1 cellular context compared by ENCODE assay signal in the genomic region with DNA sequence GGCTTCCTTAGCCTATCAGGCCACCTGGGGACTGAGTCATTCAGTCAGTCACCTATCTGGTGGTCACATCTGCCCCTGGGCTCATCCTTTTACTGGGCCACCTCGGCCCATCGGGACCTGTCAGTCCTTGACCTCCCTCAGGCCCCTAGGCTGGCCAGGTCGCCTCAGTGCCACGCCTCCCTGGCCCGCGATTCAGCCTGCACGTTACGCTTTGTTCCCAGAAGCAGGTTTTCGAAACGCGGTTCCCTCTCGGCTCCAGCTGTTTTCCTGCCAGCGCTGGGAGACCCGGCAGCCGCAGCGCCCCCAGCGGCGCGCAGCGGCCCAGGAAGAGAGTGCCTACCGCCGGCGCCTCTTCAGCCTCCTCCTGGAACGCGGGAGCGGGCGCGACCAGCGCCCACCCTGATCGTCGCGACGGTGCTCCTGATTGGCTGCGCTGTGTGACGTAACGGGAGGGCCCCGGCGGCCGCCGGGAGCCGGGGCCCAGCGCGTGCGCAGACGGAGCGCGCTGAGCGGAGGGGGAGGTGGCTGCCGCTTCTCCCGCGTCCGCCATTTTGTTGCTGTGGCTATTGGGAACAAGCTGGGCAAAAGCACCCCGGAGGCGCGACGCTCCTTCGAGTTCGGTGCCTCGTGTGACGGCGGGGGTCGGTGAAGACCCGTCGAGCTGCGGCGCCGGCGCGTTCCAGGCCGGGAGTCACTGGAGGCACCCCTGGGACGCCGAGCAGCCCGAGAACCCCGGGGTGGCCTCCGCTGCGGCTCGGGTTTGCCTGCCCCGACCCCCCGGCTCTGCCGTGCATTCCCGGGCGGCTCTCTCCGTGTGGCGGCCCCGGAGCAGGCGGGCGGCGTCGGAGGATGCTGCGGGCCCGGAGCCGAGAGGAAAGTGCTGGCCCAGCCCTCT.
TF ChIP-seq lines count a peak whose summit lies in the region.

A gene with protein sequence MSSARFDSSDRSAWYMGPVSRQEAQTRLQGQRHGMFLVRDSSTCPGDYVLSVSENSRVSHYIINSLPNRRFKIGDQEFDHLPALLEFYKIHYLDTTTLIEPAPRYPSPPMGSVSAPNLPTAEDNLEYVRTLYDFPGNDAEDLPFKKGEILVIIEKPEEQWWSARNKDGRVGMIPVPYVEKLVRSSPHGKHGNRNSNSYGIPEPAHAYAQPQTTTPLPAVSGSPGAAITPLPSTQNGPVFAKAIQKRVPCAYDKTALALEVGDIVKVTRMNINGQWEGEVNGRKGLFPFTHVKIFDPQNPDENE (plus strand): TSS at position 492 of the 895 bp plus-strand sequence. CDS start 528 bp downstream, outside the sequence.

TF ChIP-seq in GM12878, 131 proteins besides CTCF, POLR2A, EP300 and RAD21 (continued from another document and continues in another):
- TF ChIP-seq, protein P1, sequence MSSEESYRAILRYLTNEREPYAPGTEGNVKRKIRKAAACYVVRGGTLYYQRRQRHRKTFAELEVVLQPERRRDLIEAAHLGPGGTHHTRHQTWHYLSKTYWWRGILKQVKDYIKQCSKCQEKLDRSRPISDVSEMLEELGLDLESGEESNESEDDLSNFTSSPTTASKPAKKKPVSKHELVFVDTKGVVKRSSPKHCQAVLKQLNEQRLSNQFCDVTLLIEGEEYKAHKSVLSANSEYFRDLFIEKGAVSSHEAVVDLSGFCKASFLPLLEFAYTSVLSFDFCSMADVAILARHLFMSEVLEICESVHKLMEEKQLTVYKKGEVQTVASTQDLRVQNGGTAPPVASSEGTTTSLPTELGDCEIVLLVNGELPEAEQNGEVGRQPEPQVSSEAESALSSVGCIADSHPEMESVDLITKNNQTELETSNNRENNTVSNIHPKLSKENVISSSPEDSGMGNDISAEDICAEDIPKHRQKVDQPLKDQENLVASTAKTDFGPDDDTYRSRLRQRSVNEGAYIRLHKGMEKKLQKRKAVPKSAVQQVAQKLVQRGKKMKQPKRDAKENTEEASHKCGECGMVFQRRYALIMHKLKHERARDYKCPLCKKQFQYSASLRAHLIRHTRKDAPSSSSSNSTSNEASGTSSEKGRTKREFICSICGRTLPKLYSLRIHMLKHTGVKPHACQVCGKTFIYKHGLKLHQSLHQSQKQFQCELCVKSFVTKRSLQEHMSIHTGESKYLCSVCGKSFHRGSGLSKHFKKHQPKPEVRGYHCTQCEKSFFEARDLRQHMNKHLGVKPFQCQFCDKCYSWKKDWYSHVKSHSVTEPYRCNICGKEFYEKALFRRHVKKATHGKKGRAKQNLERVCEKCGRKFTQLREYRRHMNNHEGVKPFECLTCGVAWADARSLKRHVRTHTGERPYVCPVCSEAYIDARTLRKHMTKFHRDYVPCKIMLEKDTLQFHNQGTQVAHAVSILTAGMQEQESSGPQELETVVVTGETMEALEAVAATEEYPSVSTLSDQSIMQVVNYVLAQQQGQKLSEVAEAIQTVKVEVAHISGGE (CRISPR knock-in tag; IDR thresholded peaks at IDR 0.05) = no peak
- TF ChIP-seq SMARCA5 (IDR thresholded peaks at IDR 0.05) (peak; percentile 95), FOXK2 (IDR thresholded peaks at IDR 0.05) (no peak), YBX1 (IDR thresholded peaks at IDR 0.05) (no peak), SMAD5 (IDR thresholded peaks at IDR 0.05; ENCODE audit: low read depth) (no peak), BCLAF1 (IDR thresholded peaks at IDR 0.05) (no peak), TCF12 (IDR thresholded peaks at IDR 0.05; ENCODE audit: low read depth, low read length) (peak; percentile 55; the same call in 1 of the 2 replicates), EED (IDR thresholded peaks at IDR 0.05; ENCODE audit: low read depth) (peak; percentile 99), STAT3 (IDR thresholded peaks at IDR 0.05; ENCODE audit: low read depth, low read length) (no peak), SMAD1 (IDR thresholded peaks at IDR 0.05; ENCODE audit: low read depth, partially characterized antibody) (no peak), ATF3 (IDR thresholded peaks at IDR 0.05; ENCODE audit: borderline replicate concordance, extremely low read depth, low read depth, low read length) (no peak), SMC3 (IDR thresholded peaks at IDR 0.05; ENCODE audit: borderline replicate concordance, low read length) (peak; percentile 26; the same call in 1 of the 2 replicates), SUZ12 (IDR thresholded peaks at IDR 0.05; ENCODE audit: unreplicated experiment) (no peak), HDAC2 (IDR thresholded peaks at IDR 0.05) (no peak), ZBTB40 (IDR thresholded peaks at IDR 0.05; ENCODE audit: borderline replicate concordance) (no peak), KLF5 (IDR thresholded peaks at IDR 0.05; ENCODE audit: partially characterized antibody) (peak; percentile 44), PRDM15 (CRISPR knock-in tag; IDR thresholded peaks at IDR 0.05) (no peak), NR2C2 (IDR thresholded peaks at IDR 0.05; ENCODE audit: borderline replicate concordance, control insufficient read depth, insufficient read length, low read depth) (no peak), ZSCAN29 (IDR thresholded peaks at IDR 0.05) (no peak)
- TF ChIP-seq, protein P2, sequence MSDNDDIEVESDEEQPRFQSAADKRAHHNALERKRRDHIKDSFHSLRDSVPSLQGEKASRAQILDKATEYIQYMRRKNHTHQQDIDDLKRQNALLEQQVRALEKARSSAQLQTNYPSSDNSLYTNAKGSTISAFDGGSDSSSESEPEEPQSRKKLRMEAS (IDR thresholded peaks at IDR 0.05; ENCODE audit: low read depth, low read length) = peak; percentile 69; the same call in 1 of the 2 replicates
- TF ChIP-seq, protein P3, sequence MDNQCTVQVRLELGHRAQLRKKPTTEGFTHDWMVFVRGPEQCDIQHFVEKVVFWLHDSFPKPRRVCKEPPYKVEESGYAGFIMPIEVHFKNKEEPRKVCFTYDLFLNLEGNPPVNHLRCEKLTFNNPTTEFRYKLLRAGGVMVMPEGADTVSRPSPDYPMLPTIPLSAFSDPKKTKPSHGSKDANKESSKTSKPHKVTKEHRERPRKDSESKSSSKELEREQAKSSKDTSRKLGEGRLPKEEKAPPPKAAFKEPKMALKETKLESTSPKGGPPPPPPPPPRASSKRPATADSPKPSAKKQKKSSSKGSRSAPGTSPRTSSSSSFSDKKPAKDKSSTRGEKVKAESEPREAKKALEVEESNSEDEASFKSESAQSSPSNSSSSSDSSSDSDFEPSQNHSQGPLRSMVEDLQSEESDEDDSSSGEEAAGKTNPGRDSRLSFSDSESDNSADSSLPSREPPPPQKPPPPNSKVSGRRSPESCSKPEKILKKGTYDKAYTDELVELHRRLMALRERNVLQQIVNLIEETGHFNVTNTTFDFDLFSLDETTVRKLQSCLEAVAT (IDR thresholded peaks at IDR 0.05) = peak; percentile 7; the same call in 1 of the 2 replicates
- TF ChIP-seq, protein P4, sequence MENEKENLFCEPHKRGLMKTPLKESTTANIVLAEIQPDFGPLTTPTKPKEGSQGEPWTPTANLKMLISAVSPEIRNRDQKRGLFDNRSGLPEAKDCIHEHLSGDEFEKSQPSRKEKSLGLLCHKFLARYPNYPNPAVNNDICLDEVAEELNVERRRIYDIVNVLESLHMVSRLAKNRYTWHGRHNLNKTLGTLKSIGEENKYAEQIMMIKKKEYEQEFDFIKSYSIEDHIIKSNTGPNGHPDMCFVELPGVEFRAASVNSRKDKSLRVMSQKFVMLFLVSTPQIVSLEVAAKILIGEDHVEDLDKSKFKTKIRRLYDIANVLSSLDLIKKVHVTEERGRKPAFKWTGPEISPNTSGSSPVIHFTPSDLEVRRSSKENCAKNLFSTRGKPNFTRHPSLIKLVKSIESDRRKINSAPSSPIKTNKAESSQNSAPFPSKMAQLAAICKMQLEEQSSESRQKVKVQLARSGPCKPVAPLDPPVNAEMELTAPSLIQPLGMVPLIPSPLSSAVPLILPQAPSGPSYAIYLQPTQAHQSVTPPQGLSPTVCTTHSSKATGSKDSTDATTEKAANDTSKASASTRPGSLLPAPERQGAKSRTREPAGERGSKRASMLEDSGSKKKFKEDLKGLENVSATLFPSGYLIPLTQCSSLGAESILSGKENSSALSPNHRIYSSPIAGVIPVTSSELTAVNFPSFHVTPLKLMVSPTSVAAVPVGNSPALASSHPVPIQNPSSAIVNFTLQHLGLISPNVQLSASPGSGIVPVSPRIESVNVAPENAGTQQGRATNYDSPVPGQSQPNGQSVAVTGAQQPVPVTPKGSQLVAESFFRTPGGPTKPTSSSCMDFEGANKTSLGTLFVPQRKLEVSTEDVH (IDR thresholded peaks at IDR 0.05; ENCODE audit: low read depth, partially characterized antibody) = no peak
- TF ChIP-seq, protein P5, sequence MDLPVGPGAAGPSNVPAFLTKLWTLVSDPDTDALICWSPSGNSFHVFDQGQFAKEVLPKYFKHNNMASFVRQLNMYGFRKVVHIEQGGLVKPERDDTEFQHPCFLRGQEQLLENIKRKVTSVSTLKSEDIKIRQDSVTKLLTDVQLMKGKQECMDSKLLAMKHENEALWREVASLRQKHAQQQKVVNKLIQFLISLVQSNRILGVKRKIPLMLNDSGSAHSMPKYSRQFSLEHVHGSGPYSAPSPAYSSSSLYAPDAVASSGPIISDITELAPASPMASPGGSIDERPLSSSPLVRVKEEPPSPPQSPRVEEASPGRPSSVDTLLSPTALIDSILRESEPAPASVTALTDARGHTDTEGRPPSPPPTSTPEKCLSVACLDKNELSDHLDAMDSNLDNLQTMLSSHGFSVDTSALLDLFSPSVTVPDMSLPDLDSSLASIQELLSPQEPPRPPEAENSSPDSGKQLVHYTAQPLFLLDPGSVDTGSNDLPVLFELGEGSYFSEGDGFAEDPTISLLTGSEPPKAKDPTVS (IDR thresholded peaks at IDR 0.05; ENCODE audit: low read depth, low read length) = no peak
